19 cellular contexts compared by ENCODE assay signal in the genomic region with DNA sequence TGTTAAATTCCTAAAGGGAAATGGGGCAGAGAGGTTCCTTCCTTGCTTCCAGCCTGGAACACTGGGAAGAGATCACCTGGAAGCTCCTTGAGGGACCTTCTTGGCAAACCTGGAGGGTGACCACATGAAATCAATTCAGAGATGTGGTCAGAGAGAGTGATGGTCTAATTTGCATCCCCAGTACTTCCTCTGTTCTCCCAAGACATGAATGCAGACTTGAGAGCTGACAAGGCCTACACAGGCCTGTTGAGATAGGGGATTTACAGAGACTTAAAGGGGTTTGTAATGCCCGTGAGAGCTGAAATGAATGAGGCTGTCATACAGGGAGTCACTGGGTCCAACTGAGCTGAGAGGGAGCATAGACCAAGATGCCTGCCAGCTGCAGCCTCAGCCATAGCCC. TPM values are rescaled to one million over a fixed set of nuclear protein-coding genes. Genes with fewer than 3 reads are reported as not detected.
A peak's percentile ranks its signal among the peaks of the same experiment; 100 is the strongest.
DNase-seq lines count a peak whose midpoint lies in the region; ATAC-seq and TF ChIP-seq lines count a peak whose summit lies in the region.
"Had no signal": no experiment of that assay in that cellular context is flagged by ENCODE, and none has a peak within 500 bp of the region (broad histone marks: within the 10 kb centered on the region; RNA-seq: fewer than 3 reads in every experiment).

No MANE protein-coding gene starts in this region.

- DNase-seq in nephron progenitor cell (no peak), SIG-M5 (lab: John Stamatoyannopoulos, UW) (no peak), NCI-H2107 treated with DMSO at 0.1 percent for 48 hours (lab: John Stamatoyannopoulos, UW; ENCODE audit: unreplicated experiment) (no peak)
- DNase-seq in activated T-cell treated with anti-CD3 and anti-CD28 coated beads, Interleukin-2, amount 50 U/mL, for 4 hours: no peak
- DNase-seq: activated CD8-positive, alpha-beta T cell treated with anti-CD3 and anti-CD28 coated beads, Interleukin-2, amount 10 ng/mL, durations not matched to agents 7 days and 5 days; aorta; DMS 273 treated with DMSO at 0.1 percent for 48 hours; esophagus squamous epithelium; naive B cell; NCI-H2029 treated with DMSO at 0.1 percent for 48 hours; NK-92 treated with Interleukin-12 subunit alpha and Interleukin-12 subunit beta, amount 100 ng/mL, for 24 hours; stimulated activated CD4-positive, alpha-beta T cell treated with anti-CD3 and anti-CD28 coated beads, Interleukin-2, amount 100 ng/mL, for 24 hours; T1000 had no signal

- H3K27me3 Mint-ChIP-seq in nephron progenitor cell (ENCODE audit: low read depth, poor library complexity): peaks cover 5% of the 10 kb centered on the region
- no peaks in the 10 kb centered on the region for H3K27me3 Mint-ChIP-seq in activated T-cell treated with anti-CD3 and anti-CD28 coated beads, Interleukin-2, amount 50 U/mL, for 4 hours (ENCODE audit: low read depth)
- H3K27me3 Mint-ChIP-seq: B cell; dendritic cell treated with granulocyte-macrophage colony-stimulating factor and Interleukin-4, amounts not matched to agents 40 ng/mL and 50 ng/mL, for 4 days; naive B cell; type B pancreatic cell had no signal

- H3K9me3 Mint-ChIP-seq in nephron progenitor cell: no peaks in the 10 kb centered on the region
- H3K9me3 Mint-ChIP-seq in activated T-cell treated with anti-CD3 and anti-CD28 coated beads, Interleukin-2, amount 50 U/mL, for 4 hours: no peaks in the 10 kb centered on the region
- H3K9me3 Mint-ChIP-seq: dendritic cell treated with granulocyte-macrophage colony-stimulating factor and Interleukin-4, amounts not matched to agents 40 ng/mL and 50 ng/mL, for 4 days; naive B cell; type B pancreatic cell had no signal

- peak overlapping the region; percentile 5 for H3K27ac Mint-ChIP-seq in nephron progenitor cell
- H3K27ac Mint-ChIP-seq: activated CD8-positive, alpha-beta T cell treated with anti-CD3 and anti-CD28 coated beads, Interleukin-2, amount 10 ng/mL, durations not matched to agents 7 days and 5 days; B cell; dendritic cell treated with granulocyte-macrophage colony-stimulating factor and Interleukin-4, amounts not matched to agents 40 ng/mL and 50 ng/mL, for 4 days; type B pancreatic cell had no signal

- no peak for TF ChIP-seq CTCF in nephron progenitor cell (IDR thresholded peaks at IDR 0.05)

- H3K4me1 Mint-ChIP-seq in nephron progenitor cell: no peaks in the 10 kb centered on the region
- no peaks in the 10 kb centered on the region for H3K4me1 Mint-ChIP-seq in activated T-cell treated with anti-CD3 and anti-CD28 coated beads, Interleukin-2, amount 50 U/mL, for 4 hours (ENCODE audit: low read depth)

- no peaks in the 10 kb centered on the region for H3K36me3 Mint-ChIP-seq in nephron progenitor cell (ENCODE audit: low read depth)
- no peaks in the 10 kb centered on the region for H3K36me3 Mint-ChIP-seq in activated T-cell treated with anti-CD3 and anti-CD28 coated beads, Interleukin-2, amount 50 U/mL, for 4 hours (ENCODE audit: insufficient read depth)
- H3K36me3 Mint-ChIP-seq: type B pancreatic cell had no signal

- H3K4me3 Mint-ChIP-seq in nephron progenitor cell: no peak overlapping the region
- no peak overlapping the region for H3K4me3 Mint-ChIP-seq in activated T-cell treated with anti-CD3 and anti-CD28 coated beads, Interleukin-2, amount 50 U/mL, for 4 hours
- H3K4me3 Mint-ChIP-seq: activated CD8-positive, alpha-beta T cell treated with anti-CD3 and anti-CD28 coated beads, Interleukin-2, amount 10 ng/mL, durations not matched to agents 7 days and 5 days; B cell; dendritic cell treated with granulocyte-macrophage colony-stimulating factor and Interleukin-4, amounts not matched to agents 40 ng/mL and 50 ng/mL, for 4 days; type B pancreatic cell had no signal

- ATAC-seq in GM18870 (IDR thresholded peaks at IDR 0.05; ENCODE audit: unreplicated experiment): peak; percentile 59
- peak; percentile 68 for ATAC-seq in GM21825 (IDR thresholded peaks at IDR 0.05; ENCODE audit: unreplicated experiment)
- ATAC-seq in HG03175 (IDR thresholded peaks at IDR 0.05; ENCODE audit: unreplicated experiment): peak; percentile 73
- ATAC-seq in activated T-cell treated with anti-CD3 and anti-CD28 coated beads, Interleukin-2, amount 50 U/mL, for 4 hours: no peak
- ATAC-seq: activated CD8-positive, alpha-beta T cell treated with anti-CD3 and anti-CD28 coated beads, Interleukin-2, amount 10 ng/mL, durations not matched to agents 7 days and 5 days had no signal

RNA-seq across cellular contexts. Expression of gene TMX1, which starts 45.1 kb away (rescaled TPM):
- 10 to 100 TPM; 50.7 to 60.5 (median 60.2) TPM for total RNA-seq in activated T-cell treated with anti-CD3 and anti-CD28 coated beads, Interleukin-2, amount 50 U/mL, for 4 hours

Comparison
In these comparisons a context has a peak if more than half of its experiments do, and no peak if none do; other contexts are left out.
1. ATAC-seq: peak in GM18870 (single experiment), GM21825 (single experiment) and HG03175 (single experiment); none in activated T-cell treated with anti-CD3 and anti-CD28 coated beads, Interleukin-2, amount 50 U/mL, for 4 hours (0 of 2).